In the genomic region with DNA sequence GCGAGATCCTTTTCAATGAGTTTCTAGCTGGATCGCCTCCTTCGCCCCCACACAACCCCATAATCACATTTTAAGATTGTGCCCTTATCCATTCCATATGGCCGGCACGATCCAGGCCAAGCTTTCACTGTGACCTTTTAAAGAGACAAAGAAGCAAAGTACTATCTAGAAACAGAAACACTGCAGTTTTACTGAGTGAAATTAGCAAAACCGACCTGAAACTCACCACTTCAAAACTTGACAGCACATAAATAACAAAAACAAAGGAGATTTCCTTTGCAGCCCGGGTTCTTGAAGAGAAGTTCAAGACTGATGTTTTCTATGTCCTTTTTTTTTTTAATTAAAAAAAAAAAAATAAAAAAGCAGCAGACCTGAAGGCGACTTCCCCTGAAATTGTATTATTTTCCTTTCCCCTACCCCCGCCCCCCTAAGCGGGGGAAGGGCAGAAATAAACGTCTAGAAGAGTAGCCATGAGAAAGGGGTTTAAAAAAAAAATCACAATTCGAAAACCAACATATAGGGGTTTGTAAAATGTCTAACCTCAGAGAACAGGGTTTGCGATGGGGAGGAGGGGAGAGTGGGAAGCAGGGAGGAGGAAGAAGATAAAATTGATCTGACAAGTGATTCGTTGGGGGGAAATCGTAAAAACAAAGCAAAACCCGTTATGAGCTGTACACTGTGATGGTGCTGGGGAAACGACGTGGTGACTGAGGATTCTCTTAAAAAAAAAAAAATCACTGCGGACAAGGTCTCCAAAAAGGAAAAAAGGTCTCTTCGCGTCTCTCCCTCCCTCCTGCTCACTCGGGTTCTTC, we compare ENCODE assay signal across 9 cellular contexts. TPM values are rescaled to one million over a fixed set of nuclear protein-coding genes. Genes with fewer than 3 reads are reported as not detected.
DNase-seq lines count a peak whose midpoint lies in the region; ATAC-seq and TF ChIP-seq lines count a peak whose summit lies in the region.
"Had no signal": no experiment of that assay in that cellular context is flagged by ENCODE, and none has a peak within 500 bp of the region (broad histone marks: within the 10 kb centered on the region; RNA-seq: fewer than 3 reads in every experiment).

No MANE protein-coding gene starts in this region.

- H3K79me2 ChIP-seq in mesendoderm (ENCODE audit: control insufficient read depth, insufficient read depth, low read length): no peaks in the 10 kb centered on the region

- no peak overlapping the region for H2BK5ac ChIP-seq in mesendoderm (ENCODE audit: low read length)

- no peaks in the 10 kb centered on the region for H3K36me3 ChIP-seq in mesendoderm (ENCODE audit: control insufficient read depth, insufficient read depth, low read length)
- peaks cover 0 to 14% (median 11%) of the 10 kb centered on the region in 5 donors for H3K36me3 ChIP-seq in subcutaneous abdominal adipose tissue (ENCODE audit: control insufficient read depth in 5 of 5, insufficient read depth in 5 of 5, low read length in 5 of 5)

- no peaks in the 10 kb centered on the region for H3K27me3 ChIP-seq in mesendoderm (ENCODE audit: insufficient read depth, low read length, poor library complexity)
- no peaks in the 10 kb centered on the region for H3K27me3 ChIP-seq in subcutaneous abdominal adipose tissue (ENCODE audit: control insufficient read depth in 5 of 5, insufficient read depth in 4 of 5, low read length in 5 of 5)

- peak; percentile 78 for ATAC-seq in GM21825 (IDR thresholded peaks at IDR 0.05; ENCODE audit: unreplicated experiment)

- no peak overlapping the region for H2BK120ac ChIP-seq in mesendoderm (ENCODE audit: low read depth, low read length)

- no peak for TF ChIP-seq CTCF in WI38 (IDR thresholded peaks at IDR 0.05; ENCODE audit: low read depth, low read length)
- no peak for TF ChIP-seq CTCF in endothelial cell (IDR thresholded peaks at IDR 0.05; ENCODE audit: unreplicated experiment)

- H3K18ac ChIP-seq in mesendoderm (ENCODE audit: low read length): peak overlapping the region; percentile 76

- H3K79me1 ChIP-seq in mesendoderm (ENCODE audit: low read length): no peaks in the 10 kb centered on the region

- H2BK15ac ChIP-seq in mesendoderm (replicated peaks; ENCODE audit: low read depth): no peak overlapping the region

- no peak overlapping the region for H4K8ac ChIP-seq in mesendoderm (ENCODE audit: low read depth, low read length)

- H3K36me3 Mint-ChIP-seq in endothelial cell (ENCODE audit: low read depth, unreplicated experiment): peaks cover 4% of the 10 kb centered on the region

- no peak overlapping the region for H3K23ac ChIP-seq in mesendoderm (ENCODE audit: low read length)

- H3K9ac ChIP-seq in mesendoderm (ENCODE audit: low read length): peak overlapping the region; percentile 78
- peak overlapping the region; percentile 77 to 95 (median 80) for H3K9ac ChIP-seq in subcutaneous abdominal adipose tissue (ENCODE audit: low read length in 5 of 5)

- no peak overlapping the region for H3K27ac ChIP-seq in mesendoderm (ENCODE audit: low read depth, low read length)
- peak overlapping the region; percentile 77 for H3K27ac ChIP-seq in subcutaneous abdominal adipose tissue (ENCODE audit: low read depth, low read length)
- H3K27ac ChIP-seq: C4-2B had no signal

- H3K4me3 Mint-ChIP-seq in endothelial cell (ENCODE audit: unreplicated experiment): peak overlapping the region; percentile 96

- H3K56ac ChIP-seq in mesendoderm (ENCODE audit: low read length): peak overlapping the region; percentile 90

- DNase-seq in NCI-H1417 (lab: John Stamatoyannopoulos, UW) (peak; percentile 15 to 65 (median 51)), NCI-H1417 treated with DMSO at 0.1 percent for 48 hours (lab: John Stamatoyannopoulos, UW) (no peak), KG1 (lab: John Stamatoyannopoulos, UW) (peak; percentile 66), endothelial cell (ENCODE audit: low spot score) (peak; percentile 36), mesendoderm (peak; percentile 80)

- H3K4me1 ChIP-seq in mesendoderm (ENCODE audit: control insufficient read depth, low read depth, low read length): no peaks in the 10 kb centered on the region
- peaks cover 2 to 24% (median 18%) of the 10 kb centered on the region in 5 donors for H3K4me1 ChIP-seq in subcutaneous abdominal adipose tissue (ENCODE audit: control insufficient read depth in 5 of 5, insufficient read depth in 5 of 5, low read length in 5 of 5)

- no peak overlapping the region for H3K4ac ChIP-seq in mesendoderm (ENCODE audit: low read depth, low read length)

- WGBS in mesendoderm (ENCODE audit: extremely low coverage, insufficient coverage, low lambda C conversion rate): no CpG with 5 or more reads among the region's 22 CpGs

- peaks cover 18% of the 10 kb centered on the region for H3K4me1 Mint-ChIP-seq in endothelial cell (ENCODE audit: unreplicated experiment)

- no peak overlapping the region for H4K5ac ChIP-seq in mesendoderm (ENCODE audit: low read length)

- H3K4me3 ChIP-seq in WI38 (ENCODE audit: low read depth, low read length) (peak overlapping the region; percentile 69), mesendoderm (ENCODE audit: low read length) (peak overlapping the region; percentile 70), subcutaneous abdominal adipose tissue (ENCODE audit: low read depth in 1 of 5, low read length in 5 of 5) (peak overlapping the region; percentile 65 to 96 (median 94))

- H3K4me2 ChIP-seq in mesendoderm (ENCODE audit: low read length): peak overlapping the region; percentile 64

- H3K27me3 Mint-ChIP-seq in endothelial cell (ENCODE audit: unreplicated experiment): peaks cover 12% of the 10 kb centered on the region

- no peak overlapping the region for H2AK5ac ChIP-seq in mesendoderm (ENCODE audit: low read length)

- no peaks in the 10 kb centered on the region for H3K9me3 ChIP-seq in subcutaneous abdominal adipose tissue (ENCODE audit: control insufficient read depth in 5 of 5, low read length in 5 of 5)

- H3K9me3 Mint-ChIP-seq in endothelial cell (ENCODE audit: unreplicated experiment): no peaks in the 10 kb centered on the region

- H3K27ac Mint-ChIP-seq in endothelial cell (ENCODE audit: unreplicated experiment): peak overlapping the region; percentile 87

RNA-seq across cellular contexts. Expression of gene SATB1, which starts 1.5 kb away (rescaled TPM):
- total RNA-seq in endothelial cell (ENCODE audit: unreplicated experiment): 28.2 TPM
- polyA plus RNA-seq in mesendoderm (2013, experiment 1 of 2): 26.0 TPM
- polyA plus RNA-seq in mesendoderm (2013, experiment 2 of 2): 26.9 TPM
